In genomic region chr4:141636771-141637460, GRCh38 we compare ENCODE assay signal across 8 cellular contexts. TPM values are rescaled to one million over a fixed set of nuclear protein-coding genes. Genes with fewer than 3 reads are reported as not detected.
DNase-seq lines count a peak whose midpoint lies in the region; ATAC-seq, FAIRE-seq and TF ChIP-seq lines count a peak whose summit lies in the region.

No MANE protein-coding gene starts in this region.

- H3K27ac ChIP-seq in CD4-positive, alpha-beta T cell (ENCODE audit: low read depth, low read length), result no peak overlapping the region
- H3K27ac ChIP-seq in kidney (ENCODE audit: low read depth in 2 of 2, low read length in 2 of 2), result peak overlapping the region; percentile 59 to 76

- peak overlapping the region; percentile 81 to 82 for H3K9ac ChIP-seq in kidney (ENCODE audit: low read length in 2 of 2)

- FAIRE-seq in kidney (lab: Jason Lieb, UNC), result no peak

- intact Hi-C loops in CD4-positive, alpha-beta T cell (cut with DNase I, micrococcal nuclease), result loop anchor here in 1 of 2 experiments (5.0 kb wide), 1 partner anchor 415 kb away; the partner anchor contains the start of gene ZNF330
- intact Hi-C loops in MCF 10A (cut with micrococcal nuclease) (loop anchor here (5.0 to 10.0 kb wide), 2 partner anchors 75 to 208 kb away; no protein-coding TSS in a partner anchor), kidney (cut with DNase I) (no loop called here)

- H3K36me3 ChIP-seq in kidney (ENCODE audit: control insufficient read depth in 1 of 2, insufficient read depth in 2 of 2, low read length in 2 of 2), result no peaks in the 10 kb centered on the region

- POLR2A ChIA-PET in CD4-positive, alpha-beta T cell (lab: Charles Lee), result no interaction called here
- POLR2A ChIA-PET in MCF 10A (lab: Yijun Ruan, JAX), result interaction anchor here (0.5 to 1.4 kb wide), 13 partner anchors 7 to 713 kb away, joined by 3 to 6 read pairs (median 3); no protein-coding TSS in a partner anchor

- CTCF ChIA-PET in CD4-positive, alpha-beta T cell (lab: Charles Lee), result no interaction called here
- CTCF ChIA-PET in MCF 10A (lab: Yijun Ruan, JAX), result interaction anchor here (0.6 to 2.5 kb wide), 5 partner anchors 8 to 458 kb away, joined by 3 to 8 read pairs (median 3); no protein-coding TSS in a partner anchor

- H3K27me3 Mint-ChIP-seq in CD4-positive, alpha-beta T cell, result peaks cover 21% of the 10 kb centered on the region
- no peaks in the 10 kb centered on the region for H3K27me3 Mint-ChIP-seq in MCF 10A (ENCODE audit: insufficient read depth, unreplicated experiment)

- TF ChIP-seq CTCF in CD4-positive, alpha-beta T cell (IDR thresholded peaks at IDR 0.05), result no peak
- TF ChIP-seq CTCF in MCF 10A (IDR thresholded peaks at IDR 0.05; ENCODE audit: unreplicated experiment) (no peak), kidney (IDR thresholded peaks at IDR 0.05; ENCODE audit: borderline replicate concordance, extremely low read depth, insufficient read depth) (no peak)

- BruUV-seq in MCF 10A (replicated peaks; lab: Mats Ljungman, UMichigan), result TSS peak; percentile 26

- peaks cover 5% of the 10 kb centered on the region for H3K36me3 Mint-ChIP-seq in CD4-positive, alpha-beta T cell (ENCODE audit: low read depth)
- H3K36me3 Mint-ChIP-seq in MCF 10A (ENCODE audit: insufficient read depth, unreplicated experiment), result no peaks in the 10 kb centered on the region

- no peaks in the 10 kb centered on the region for H3K9me3 Mint-ChIP-seq in CD4-positive, alpha-beta T cell
- no peaks in the 10 kb centered on the region for H3K9me3 Mint-ChIP-seq in MCF 10A (ENCODE audit: unreplicated experiment)

- peak; percentile 61 for ATAC-seq in CD4-positive, alpha-beta T cell (ENCODE audit: poor library complexity)
- peak; percentile 59 for ATAC-seq in GM18909 (IDR thresholded peaks at IDR 0.05; ENCODE audit: poor library complexity, unreplicated experiment)
- peak; percentile 58 for ATAC-seq in HG03045 (IDR thresholded peaks at IDR 0.05; ENCODE audit: unreplicated experiment)

- H3K27me3 ChIP-seq in CD4-positive, alpha-beta T cell (ENCODE audit: control insufficient read depth, insufficient read depth, low read length), result no peaks in the 10 kb centered on the region

- peak overlapping the region; percentile 97 for H3K4me3 Mint-ChIP-seq in CD4-positive, alpha-beta T cell
- peak overlapping the region; percentile 77 for H3K4me3 Mint-ChIP-seq in MCF 10A (ENCODE audit: unreplicated experiment)

- H3K4me3 ChIP-seq in kidney (ENCODE audit: low read length in 2 of 2), result peak overlapping the region; percentile 86 to 95

- H3K4me1 ChIP-seq in kidney (ENCODE audit: control insufficient read depth in 1 of 2, insufficient read depth in 1 of 2, low read depth in 1 of 2, low read length in 2 of 2), result peaks cover 0 to 3% of the 10 kb centered on the region in 2 donors

- no peaks in the 10 kb centered on the region for H3K9me3 ChIP-seq in CD4-positive, alpha-beta T cell (ENCODE audit: control insufficient read depth, low read length)
- no peaks in the 10 kb centered on the region for H3K9me3 ChIP-seq in kidney (ENCODE audit: control insufficient read depth in 1 of 2, low read length in 2 of 2)

- H3K4me1 Mint-ChIP-seq in CD4-positive, alpha-beta T cell (ENCODE audit: low read depth), result peaks cover 21% of the 10 kb centered on the region
- peaks cover 12% of the 10 kb centered on the region for H3K4me1 Mint-ChIP-seq in MCF 10A (ENCODE audit: insufficient read depth, unreplicated experiment)

- no peak overlapping the region for H3K27ac Mint-ChIP-seq in CD4-positive, alpha-beta T cell
- peak overlapping the region; percentile 63 for H3K27ac Mint-ChIP-seq in MCF 10A (ENCODE audit: low read depth, unreplicated experiment)

- peak in 5 of 10 experiments; percentile 1 to 10 (median 5) for DNase-seq in CD4-positive, alpha-beta T cell
- DNase-seq in RKO (ENCODE audit: low spot score), result peak; percentile 12
- peak; percentile 67 for DNase-seq in MCF 10A (ENCODE audit: unreplicated experiment)
- DNase-seq in kidney, result peak; percentile 80
- peak; percentile 9 to 17 for DNase-seq in stimulated activated CD4-positive, alpha-beta T cell treated with anti-CD3 and anti-CD28 coated beads, Interleukin-2, amount 100 ng/mL, for 48 hours
- no peak for DNase-seq in NOMO-1 treated with dmso at 0.1 percent for 144 hours (lab: John Stamatoyannopoulos, UW; ENCODE audit: unreplicated experiment)

RNA-seq across cellular contexts. Expression of gene IL15, which starts 0.5 kb away (rescaled TPM):
- 1 to 10 TPM in 1 of 2 experiments, under 1 TPM in 1; 0.60 to 1.3 TPM for total RNA-seq in CD4-positive, alpha-beta T cell
- total RNA-seq in MCF 10A (2022) (0.51 and 1.3 TPM in 2 replicates), kidney (6.4 TPM)
- polyA plus RNA-seq in kidney (ENCODE audit: insufficient read depth, low read depth, low replicate concordance), result 4.8 TPM
